21 cellular contexts compared by ENCODE assay signal in the genomic region with DNA sequence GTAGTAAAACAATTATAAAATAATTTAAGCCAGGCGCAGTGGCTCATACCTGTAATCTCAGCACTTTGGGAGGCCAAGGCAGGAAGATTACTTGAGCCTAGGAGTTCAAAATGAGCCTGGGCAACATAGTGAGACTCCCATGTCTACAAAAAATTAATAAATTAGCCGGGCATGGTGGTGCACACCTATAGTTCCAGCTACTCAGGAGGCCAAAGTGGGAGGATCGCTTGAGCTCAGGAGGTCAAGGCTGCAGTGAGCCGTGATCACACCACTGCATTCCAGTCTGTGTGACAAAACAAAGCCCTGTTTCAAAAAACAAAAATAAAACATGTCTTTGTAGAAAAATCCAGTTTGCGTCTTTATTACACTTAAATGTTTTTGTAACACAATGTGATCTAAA.
DNase-seq lines count a peak whose midpoint lies in the region; ATAC-seq, FAIRE-seq and TF ChIP-seq lines count a peak whose summit lies in the region.
"Had no signal": no experiment of that assay in that cellular context is flagged by ENCODE, and none has a peak within 500 bp of the region (broad histone marks: within the 10 kb centered on the region; RNA-seq: fewer than 3 reads in every experiment).

No MANE protein-coding gene starts in this region.

- no TSS peak for BruUV-seq in HepG2 (replicated peaks; lab: Mats Ljungman, UMichigan)

- TF ChIP-seq CTCF in HepG2 (CRISPR knock-in tag; IDR thresholded peaks at IDR 0.05) (no peak), right lobe of liver (IDR thresholded peaks at IDR 0.05) (no peak), VCaP (conservative IDR thresholded peaks at IDR 0.05) (no peak)

- no peak for TF ChIP-seq POLR2A in HepG2 (IDR thresholded peaks at IDR 0.05; ENCODE audit: insufficient read depth in 1 of 2, low read depth in 2 of 2, low read length in 2 of 2)
- no peak for TF ChIP-seq POLR2A in right lobe of liver (IDR thresholded peaks at IDR 0.05)
- TF ChIP-seq POLR2A in erythroblast (IDR thresholded peaks at IDR 0.05; ENCODE audit: low read length) = no peak

- in situ Hi-C loops in HepG2 (cut with HindIII; ENCODE audit: extremely low pct_ligation_motif_present, low pct_unique_long_range_greater_than_20kb) = no loop called here

- H3K9me3 Mint-ChIP-seq in stimulated activated memory B cell treated with anti-CD40 and anti-IgM and Interleukin-4, amounts not matched to agents 10 μg/mL and 1 μg/mL and 100 μg/mL, for 72 hours = no peaks in the 10 kb centered on the region
- H3K9me3 Mint-ChIP-seq: CD4-positive, CD25-positive, alpha-beta regulatory T cell; CD8-positive, alpha-beta T cell had no signal

- no peak overlapping the region for H3K9ac ChIP-seq in HepG2 (ENCODE audit: insufficient read depth, low read depth, low read length)
- H3K9ac ChIP-seq: BLaER1, GM23248 had no signal

- 55% methylated on average over 5 of the region's 5 CpGs for whole genome bisulfite sequencing in HepG2 (ENCODE audit: low lambda C conversion rate)
- WGBS in right lobe of liver (ENCODE audit: insufficient coverage, low coverage, low lambda C conversion rate, missing lambda C conversion rate) = 77% methylated on average over 5 of the region's 5 CpGs

- H3K27me3 ChIP-seq in HepG2 (ENCODE audit: control insufficient read depth in 1 of 2, insufficient read depth in 2 of 2, low read length in 2 of 2) (no peaks in the 10 kb centered on the region), right lobe of liver (no peaks in the 10 kb centered on the region)
- H3K27me3 ChIP-seq: BLaER1 had no signal

- ATAC-seq in HepG2 (no peak), right lobe of liver (no peak)
- no peak for ATAC-seq in stimulated activated memory B cell treated with anti-CD40 and anti-IgM and Interleukin-4, amounts not matched to agents 10 μg/mL and 1 μg/mL and 100 μg/mL, for 72 hours
- ATAC-seq: CD8-positive, alpha-beta T cell had no signal

- H2AFZ ChIP-seq in HepG2 (ENCODE audit: low read length) = no peak overlapping the region

- H3K4me2 ChIP-seq in HepG2 (ENCODE audit: low read depth, low read length) = no peak overlapping the region
- H3K4me2 ChIP-seq: BLaER1 had no signal

- H3K27me3 Mint-ChIP-seq in stimulated activated memory B cell treated with anti-CD40 and anti-IgM and Interleukin-4, amounts not matched to agents 10 μg/mL and 1 μg/mL and 100 μg/mL, for 72 hours = no peaks in the 10 kb centered on the region
- H3K27me3 Mint-ChIP-seq: B cell; CD4-positive, CD25-positive, alpha-beta regulatory T cell had no signal

- H3K27ac ChIP-seq in HepG2 (ENCODE audit: extremely low read length, insufficient read depth, low read length) (peak overlapping the region; percentile 52), right lobe of liver (no peak overlapping the region), VCaP (peak overlapping the region; percentile 60)
- H3K27ac ChIP-seq: 22Rv1, BLaER1, C4-2B, GM23248 had no signal

- no peak overlapping the region for H3K4me3 Mint-ChIP-seq in stimulated activated memory B cell treated with anti-CD40 and anti-IgM and Interleukin-4, amounts not matched to agents 10 μg/mL and 1 μg/mL and 100 μg/mL, for 72 hours
- H3K4me3 Mint-ChIP-seq: B cell; CD4-positive, CD25-positive, alpha-beta regulatory T cell; CD8-positive, alpha-beta T cell had no signal

- intact Hi-C loops in HepG2 (cut with micrococcal nuclease; ENCODE audit: unreplicated experiment) = no loop called here
- intact Hi-C loops in right lobe of liver (cut with DNase I) = no loop called here

- CTCF ChIA-PET in HepG2 (lab: Yijun Ruan, JAX; ENCODE audit: low intra/inter-chr PET ratio, low total read pairs) = no interaction called here

- no peaks in the 10 kb centered on the region; a peak in 3 of 5 replicates for H3K36me3 ChIP-seq in HepG2 (replicated peaks in 1 of 2; ENCODE audit: control insufficient read depth in 1 of 2, insufficient read depth in 2 of 2, low read length in 2 of 2)
- no peaks in the 10 kb centered on the region for H3K36me3 ChIP-seq in right lobe of liver

- H3K4me1 ChIP-seq in HepG2 (ENCODE audit: insufficient read depth, low read length) (peaks cover 33% of the 10 kb centered on the region), right lobe of liver (peaks cover 0 to 12% (median 0%) of the 10 kb centered on the region in 4 donors)
- H3K4me1 ChIP-seq: BLaER1 had no signal

- TF ChIP-seq RAD21 in HepG2 (CRISPR knock-in tag; IDR thresholded peaks at IDR 0.05) = no peak

- no peak for FAIRE-seq in HepG2 (lab: Jason Lieb, UNC)
- FAIRE-seq: A204.1, D721Med, H1 had no signal

- H3K4me1 Mint-ChIP-seq in stimulated activated memory B cell treated with anti-CD40 and anti-IgM and Interleukin-4, amounts not matched to agents 10 μg/mL and 1 μg/mL and 100 μg/mL, for 72 hours = peaks cover 18% of the 10 kb centered on the region

- no peak overlapping the region for H3K4me3 ChIP-seq in HepG2 (replicated peaks in 1 of 3; ENCODE audit: insufficient read depth in 1 of 3, low read depth in 2 of 3, low read length in 3 of 3)
- no peak overlapping the region for H3K4me3 ChIP-seq in right lobe of liver
- H3K4me3 ChIP-seq: BLaER1, GM23248 had no signal

- H3K9me3 ChIP-seq in HepG2 (ENCODE audit: low read length) (no peaks in the 10 kb centered on the region), right lobe of liver (no peaks in the 10 kb centered on the region)
- H3K9me3 ChIP-seq: BLaER1 had no signal

- TF ChIP-seq EP300 in HepG2 (IDR thresholded peaks at IDR 0.05; ENCODE audit: low read depth in 2 of 2, low read length in 2 of 2) (no peak), HepG2 (CRISPR knock-in tag; IDR thresholded peaks at IDR 0.05; ENCODE audit: borderline replicate concordance) (no peak)

- DNase-seq in HepG2 (ENCODE audit: low spot score) (peak; percentile 20), right lobe of liver (no peak), COLO668 (lab: John Stamatoyannopoulos, UW; ENCODE audit: unreplicated experiment) (no peak), NCI-H146 (lab: John Stamatoyannopoulos, UW) (no peak), erythroblast (lab: John Stamatoyannopoulos, UW) (no peak)
- DNase-seq: CD4-positive, CD25-positive, alpha-beta regulatory T cell; CD8-positive, alpha-beta T cell; DMS 273 treated with DMSO at 0.1 percent for 48 hours; GF-D8; GM23248; H7; HCEC 1CT had no signal

- H4K20me1 ChIP-seq in HepG2 (ENCODE audit: insufficient read depth, low read length) = no peaks in the 10 kb centered on the region
- H4K20me1 ChIP-seq: BLaER1 had no signal

- POLR2A ChIA-PET in HepG2 (lab: Yijun Ruan, JAX) = no interaction called here

- peaks cover 43% of the 10 kb centered on the region for H3K36me3 Mint-ChIP-seq in stimulated activated memory B cell treated with anti-CD40 and anti-IgM and Interleukin-4, amounts not matched to agents 10 μg/mL and 1 μg/mL and 100 μg/mL, for 72 hours

- peak overlapping the region; percentile 78 for H3K27ac Mint-ChIP-seq in stimulated activated memory B cell treated with anti-CD40 and anti-IgM and Interleukin-4, amounts not matched to agents 10 μg/mL and 1 μg/mL and 100 μg/mL, for 72 hours
- H3K27ac Mint-ChIP-seq: B cell; CD8-positive, alpha-beta T cell had no signal

- no peaks in the 10 kb centered on the region for H3K79me2 ChIP-seq in HepG2 (ENCODE audit: insufficient read depth, low read length)

TF ChIP-seq in HepG2, 621 proteins besides CTCF, POLR2A, EP300 and RAD21:
- TF ChIP-seq, protein P1, sequence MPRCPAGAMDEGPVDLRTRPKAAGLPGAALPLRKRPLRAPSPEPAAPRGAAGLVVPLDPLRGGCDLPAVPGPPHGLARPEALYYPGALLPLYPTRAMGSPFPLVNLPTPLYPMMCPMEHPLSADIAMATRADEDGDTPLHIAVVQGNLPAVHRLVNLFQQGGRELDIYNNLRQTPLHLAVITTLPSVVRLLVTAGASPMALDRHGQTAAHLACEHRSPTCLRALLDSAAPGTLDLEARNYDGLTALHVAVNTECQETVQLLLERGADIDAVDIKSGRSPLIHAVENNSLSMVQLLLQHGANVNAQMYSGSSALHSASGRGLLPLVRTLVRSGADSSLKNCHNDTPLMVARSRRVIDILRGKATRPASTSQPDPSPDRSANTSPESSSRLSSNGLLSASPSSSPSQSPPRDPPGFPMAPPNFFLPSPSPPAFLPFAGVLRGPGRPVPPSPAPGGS (CRISPR knock-in tag; IDR thresholded peaks at IDR 0.05) = no peak
- TF ChIP-seq ZNF121 (CRISPR knock-in tag; IDR thresholded peaks at IDR 0.05) = 0 out of 2 replicates have a peak, but pooled peaks have one; percentile 34
- peak; percentile 46; the same call in 1 of the 2 replicates for TF ChIP-seq SP5 (CRISPR knock-in tag; IDR thresholded peaks at IDR 0.05; ENCODE audit: borderline replicate concordance, low read depth)
- peak; percentile 77 for TF ChIP-seq ZNF770 (CRISPR knock-in tag; IDR thresholded peaks at IDR 0.05)
- TF ChIP-seq MXI1 (IDR thresholded peaks at IDR 0.05; ENCODE audit: borderline replicate concordance, low read depth, low read length) = no peak
- TF ChIP-seq ZNF460 (CRISPR knock-in tag; IDR thresholded peaks at IDR 0.05; ENCODE audit: borderline replicate concordance) = peak; percentile 68
- TF ChIP-seq NR2F6 (IDR thresholded peaks at IDR 0.05) = peak; percentile 34; the same call in 1 of the 2 replicates
- TF ChIP-seq NR2F6 (CRISPR knock-in tag; IDR thresholded peaks at IDR 0.05) = 0 out of 2 replicates have a peak, but pooled peaks have one; percentile 38

Comparison
In these comparisons a context has a peak if more than half of its experiments do, and no peak if none do; other contexts are left out.
1. H3K27ac ChIP-seq: peak in HepG2 (single experiment) and VCaP (single experiment); none in right lobe of liver (0 of 3).